In the genomic region with DNA sequence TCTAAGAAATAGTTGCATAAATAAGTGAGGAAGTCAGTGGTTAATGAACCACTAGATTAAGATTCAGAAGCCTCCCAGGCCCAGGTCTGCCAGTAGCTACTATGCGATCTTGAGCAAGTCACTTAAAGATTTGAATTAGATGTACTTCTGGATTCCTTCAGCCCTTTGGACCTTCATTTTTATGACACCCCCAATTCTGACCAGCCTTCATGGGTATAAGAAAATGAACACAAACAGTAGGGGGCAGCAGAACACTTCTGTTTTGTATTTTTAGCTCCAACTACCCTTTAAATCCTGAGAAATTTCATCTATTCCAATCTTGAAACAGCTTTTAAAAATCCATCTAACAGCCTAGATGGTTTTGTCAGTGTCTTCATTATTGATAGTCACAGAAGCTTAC, we compare ENCODE assay signal across 10 cellular contexts. TPM values are rescaled to one million over a fixed set of nuclear protein-coding genes. Genes with fewer than 3 reads are reported as not detected.
DNase-seq lines count a peak whose midpoint lies in the region; ATAC-seq and TF ChIP-seq lines count a peak whose summit lies in the region.
"Had no signal": no experiment of that assay in that cellular context is flagged by ENCODE, and none has a peak within 500 bp of the region (broad histone marks: within the 10 kb centered on the region; RNA-seq: fewer than 3 reads in every experiment).

No MANE protein-coding gene starts in this region.

- H3K27ac ChIP-seq in 22Rv1, result no peak overlapping the region

- no peak overlapping the region for H3K4me3 ChIP-seq in GM12875 (ENCODE audit: low read depth, low read length)

- peak; percentile 56 for TF ChIP-seq CTCF in 22Rv1 (IDR thresholded peaks at IDR 0.05)
- peak; percentile 22; the same call in 1 of the 2 replicates for TF ChIP-seq CTCF in GM12875 (IDR thresholded peaks at IDR 0.05; ENCODE audit: borderline replicate concordance, insufficient read depth, low read depth, low read length)

- no peak for ATAC-seq in GM18873 (IDR thresholded peaks at IDR 0.05; ENCODE audit: low FRiP score, unreplicated experiment)
- ATAC-seq: esophagus mucosa had no signal

- DNase-seq in SK-N-DZ (ENCODE audit: low spot score) (peak; percentile 12), iPS-NIHi7 (ENCODE audit: extremely low spot score) (peak; percentile 18), mesenteric fat pad (ENCODE audit: low spot score) (no peak), NK-92 (lab: John Stamatoyannopoulos, UW; ENCODE audit: unreplicated experiment) (no peak)
- no peak for DNase-seq in activated CD4-positive, alpha-beta T cell treated with anti-CD3 and anti-CD28 coated beads, Interleukin-2, amount 50 U/mL, for 4 hours
- DNase-seq: SHP77 treated with DMSO at 0.1 percent for 48 hours had no signal

RNA-seq across cellular contexts. Expression of a gene that starts 19.0 kb away (rescaled TPM):
- polyA plus RNA-seq in SK-N-DZ (2014; cell fraction: cytosol; rRNA removed), result 0.01 TPM in 1 of 2 replicates, not detected in the other
- polyA plus RNA-seq in SK-N-DZ (2014; cell fraction: nucleus; rRNA removed), result not detected in 2 replicates
- total RNA-seq in mesenteric fat pad, result 24.5 TPM

Comparison
In these comparisons a context has a peak if more than half of its experiments do, and no peak if none do; other contexts are left out.
1. DNase-seq: peak in SK-N-DZ (single experiment) and iPS-NIHi7 (single experiment); none in mesenteric fat pad (single experiment), NK-92 (single experiment) and activated CD4-positive, alpha-beta T cell treated with anti-CD3 and anti-CD28 coated beads, Interleukin-2, amount 50 U/mL, for 4 hours (0 of 2).